In genomic region chr21:32457360-32457840, GRCh38 we compare ENCODE assay signal across 12 cellular contexts. TPM values are rescaled to one million over a fixed set of nuclear protein-coding genes. Genes with fewer than 3 reads are reported as not detected.
A peak's percentile ranks its signal among the peaks of the same experiment; 100 is the strongest.
DNase-seq lines count a peak whose midpoint lies in the region; ATAC-seq and TF ChIP-seq lines count a peak whose summit lies in the region.
"Had no signal": no experiment of that assay in that cellular context is flagged by ENCODE, and none has a peak within 500 bp of the region (broad histone marks: within the 10 kb centered on the region; RNA-seq: fewer than 3 reads in every experiment).

No MANE protein-coding gene starts in this region.

- no peak overlapping the region for H3K4me3 ChIP-seq in sigmoid colon
- H3K4me3 ChIP-seq: skin epidermis had no signal

- no peaks in the 10 kb centered on the region for H3K4me1 Mint-ChIP-seq in stimulated activated memory B cell treated with anti-CD40 and anti-IgM and Interleukin-4, amounts not matched to agents 10 μg/mL and 1 μg/mL and 100 μg/mL, for 72 hours
- H3K4me1 Mint-ChIP-seq: activated CD4-positive, alpha-beta memory T cell treated with anti-CD3 and anti-CD28 coated beads, Interleukin-2, amount 10 ng/mL, durations not matched to agents 7 days and 5 days had no signal

- peaks cover 0 to 27% (median 25%) of the 10 kb centered on the region in 4 donors for H3K4me1 ChIP-seq in sigmoid colon

- no peaks in the 10 kb centered on the region for H3K36me3 Mint-ChIP-seq in stimulated activated memory B cell treated with anti-CD40 and anti-IgM and Interleukin-4, amounts not matched to agents 10 μg/mL and 1 μg/mL and 100 μg/mL, for 72 hours

- H3K36me3 ChIP-seq in sigmoid colon = peaks cover 6 to 41% (median 17%) of the 10 kb centered on the region in 4 donors

- intact Hi-C loops in head of caudate nucleus (cut with DNase I) = no loop called here
- intact Hi-C loops in sigmoid colon (cut with DNase I) = loop anchor here (5.0 to 10.0 kb wide), 2 partner anchors 45 to 57 kb away; partner anchors contain the start of gene EVA1C

- no peak overlapping the region for H3K27ac Mint-ChIP-seq in stimulated activated memory B cell treated with anti-CD40 and anti-IgM and Interleukin-4, amounts not matched to agents 10 μg/mL and 1 μg/mL and 100 μg/mL, for 72 hours
- H3K27ac Mint-ChIP-seq: activated CD4-positive, alpha-beta memory T cell treated with anti-CD3 and anti-CD28 coated beads, Interleukin-2, amount 10 ng/mL, durations not matched to agents 7 days and 5 days had no signal

- no peaks in the 10 kb centered on the region for H3K9me3 ChIP-seq in sigmoid colon

- DNase-seq in EH (ENCODE audit: low read depth) (peak; percentile 59), SW480 (ENCODE audit: low spot score) (peak; percentile 81), head of caudate nucleus (peak in 23 of 42 donors; percentile 18 to 77 (median 30)), sigmoid colon (no peak), retina (no peak)
- DNase-seq: activated CD4-positive, alpha-beta memory T cell treated with anti-CD3 and anti-CD28 coated beads, Interleukin-2, amount 10 ng/mL, durations not matched to agents 7 days and 5 days; NCI-H2081 treated with DMSO at 0.1 percent for 48 hours had no signal

- TF ChIP-seq EP300 in sigmoid colon (IDR thresholded peaks at IDR 0.05) = no peak

- H3K27me3 ChIP-seq in sigmoid colon = no peaks in the 10 kb centered on the region

- ATAC-seq in GM18502 (IDR thresholded peaks at IDR 0.05; ENCODE audit: poor library complexity, unreplicated experiment) (no peak), GM21737 (IDR thresholded peaks at IDR 0.05; ENCODE audit: unreplicated experiment) (no peak)
- ATAC-seq in stimulated activated memory B cell treated with anti-CD40 and anti-IgM and Interleukin-4, amounts not matched to agents 10 μg/mL and 1 μg/mL and 100 μg/mL, for 72 hours = no peak

- no peaks in the 10 kb centered on the region for H3K27me3 Mint-ChIP-seq in stimulated activated memory B cell treated with anti-CD40 and anti-IgM and Interleukin-4, amounts not matched to agents 10 μg/mL and 1 μg/mL and 100 μg/mL, for 72 hours
- H3K27me3 Mint-ChIP-seq: activated CD4-positive, alpha-beta memory T cell treated with anti-CD3 and anti-CD28 coated beads, Interleukin-2, amount 10 ng/mL, durations not matched to agents 7 days and 5 days had no signal

- peak overlapping the region; percentile 69 to 84 (median 74) for H3K27ac ChIP-seq in sigmoid colon
- H3K27ac ChIP-seq: epithelial cell of prostate had no signal

- no peak for TF ChIP-seq CTCF in sigmoid colon (IDR thresholded peaks at IDR 0.05)

- 13 to 47% methylated on average over 9 of the region's 9 CpGs for WGBS in sigmoid colon, 2 donors

- H3K4me3 Mint-ChIP-seq in stimulated activated memory B cell treated with anti-CD40 and anti-IgM and Interleukin-4, amounts not matched to agents 10 μg/mL and 1 μg/mL and 100 μg/mL, for 72 hours = no peak overlapping the region
- H3K4me3 Mint-ChIP-seq: activated CD4-positive, alpha-beta memory T cell treated with anti-CD3 and anti-CD28 coated beads, Interleukin-2, amount 10 ng/mL, durations not matched to agents 7 days and 5 days had no signal

- no peaks in the 10 kb centered on the region for H3K9me3 Mint-ChIP-seq in stimulated activated memory B cell treated with anti-CD40 and anti-IgM and Interleukin-4, amounts not matched to agents 10 μg/mL and 1 μg/mL and 100 μg/mL, for 72 hours
- H3K9me3 Mint-ChIP-seq: activated CD4-positive, alpha-beta memory T cell treated with anti-CD3 and anti-CD28 coated beads, Interleukin-2, amount 10 ng/mL, durations not matched to agents 7 days and 5 days had no signal

- TF ChIP-seq POLR2A in sigmoid colon (IDR thresholded peaks at IDR 0.05) = no peak

RNA-seq across cellular contexts. Expression of gene EVA1C, which starts 44.9 kb away (rescaled TPM):
- total RNA-seq in sigmoid colon = 10 to 100 TPM; 32.1 to 53.8 (median 41.2) TPM
- 10 to 100 TPM in 1 of 3 donors, 1 to 10 TPM in 2; 3.5 to 10.8 (median 6.0) TPM for polyA plus RNA-seq in sigmoid colon

Comparison
In these comparisons a context has a peak if more than half of its experiments do, and no peak if none do; other contexts are left out.
1. DNase-seq: peak in EH (single experiment), SW480 (single experiment) and head of caudate nucleus (23 of 42); none in sigmoid colon (single experiment) and retina (single experiment).